ENCODE assay signal across 7 cellular contexts in genomic region chr12:58795825-58796224, GRCh38.
"Had no signal": no experiment of that assay in that cellular context is flagged by ENCODE, and none has a peak within 500 bp of the region (broad histone marks: within the 10 kb centered on the region; RNA-seq: fewer than 3 reads in every experiment).

No MANE protein-coding gene starts in this region.

- DNase-seq: H9, HCEC 1CT, KBM-7 had no signal

- H3K27ac Mint-ChIP-seq: GM23338, H9 had no signal

- ATAC-seq: GM23338 had no signal

- H3K4me3 ChIP-seq: GM23338 had no signal

- FAIRE-seq: H1, H54, HTR-8/SVneo had no signal

- H3K4me1 Mint-ChIP-seq: GM23338, H9 had no signal

- H3K4me3 Mint-ChIP-seq: GM23338, H9 had no signal

- H3K4me2 ChIP-seq: GM23338 had no signal

- H2AFZ ChIP-seq: GM23338 had no signal
